In the genomic region with DNA sequence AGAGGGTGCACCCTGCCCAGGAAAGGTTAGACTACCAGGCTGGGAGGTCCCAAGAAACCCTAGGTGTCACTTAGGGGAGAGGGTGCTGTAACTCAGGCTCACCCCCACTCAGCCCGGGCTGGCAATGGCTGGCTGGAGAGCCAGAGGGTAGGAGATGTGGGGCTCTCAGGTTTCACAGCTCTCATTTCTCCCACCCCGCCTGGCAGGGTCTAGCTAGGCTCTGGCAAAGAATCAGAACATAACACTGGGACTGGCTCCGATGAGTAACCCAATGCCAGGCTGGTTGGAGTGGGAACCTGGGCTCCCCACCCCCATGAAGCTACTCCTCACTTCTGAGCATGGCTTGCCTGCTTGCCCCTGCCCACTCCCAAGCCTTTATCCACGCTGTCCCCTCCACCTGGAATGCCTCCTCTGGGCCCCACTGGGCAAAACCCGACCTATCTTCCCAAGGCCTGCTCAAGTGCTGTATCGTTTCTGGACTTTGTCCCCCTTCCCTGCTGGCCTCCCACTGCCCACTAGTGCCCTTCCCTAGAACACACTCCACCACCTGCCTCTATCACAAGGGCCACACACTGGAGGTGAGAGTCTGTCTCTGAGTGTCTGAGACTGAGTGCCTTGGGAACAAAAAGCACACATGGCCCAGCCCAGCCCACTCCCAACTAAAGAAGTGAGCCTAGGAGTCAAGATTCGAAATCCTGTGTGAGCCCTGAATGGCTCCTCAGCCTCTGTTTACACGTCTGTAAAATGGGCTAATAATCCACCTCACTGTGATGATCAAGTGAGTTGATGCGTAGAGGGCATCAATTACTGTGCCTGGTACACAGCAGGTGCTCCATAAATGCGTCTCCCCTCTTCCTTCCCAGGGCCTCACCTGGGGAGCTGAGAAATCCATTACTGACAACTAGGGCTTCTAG, we compare ENCODE assay signal across 2 cellular contexts.
A peak's percentile ranks its signal among the peaks of the same experiment; 100 is the strongest.
TF ChIP-seq lines count a peak whose summit lies in the region.

No MANE protein-coding gene starts in this region.

TF ChIP-seq in HCT116, 20 proteins besides CTCF, POLR2A, EP300 and RAD21:
- TF ChIP-seq EGR1 (IDR thresholded peaks at IDR 0.05; ENCODE audit: low read depth) (no peak), FOSL1 (IDR thresholded peaks at IDR 0.05; ENCODE audit: low read depth) (no peak), EZH2phosphoT487 (IDR thresholded peaks at IDR 0.05; ENCODE audit: borderline replicate concordance) (no peak), POLR2AphosphoS5 (IDR thresholded peaks at IDR 0.05; ENCODE audit: low read depth, low read length) (no peak), TCF7L2 (IDR thresholded peaks at IDR 0.05; ENCODE audit: borderline replicate concordance, extremely low read depth, insufficient read depth, insufficient read length) (no peak), YY1 (IDR thresholded peaks at IDR 0.05; ENCODE audit: extremely low read depth, insufficient replicate concordance, low read depth, low read length) (no peak), JUND (IDR thresholded peaks at IDR 0.05) (no peak), ZNF274 (IDR thresholded peaks at IDR 0.05; ENCODE audit: low read depth, low read length) (no peak), SP1 (IDR thresholded peaks at IDR 0.05; ENCODE audit: low read depth) (no peak), CBX3 (IDR thresholded peaks at IDR 0.05; ENCODE audit: low read depth) (no peak), CEBPB (IDR thresholded peaks at IDR 0.05; ENCODE audit: low read depth) (no peak), EZH2 (IDR thresholded peaks at IDR 0.05) (no peak), SIN3A (IDR thresholded peaks at IDR 0.05; ENCODE audit: low read depth) (no peak), ZFX (IDR thresholded peaks at IDR 0.05) (no peak), ELF1 (IDR thresholded peaks at IDR 0.05; ENCODE audit: borderline replicate concordance, low read depth) (no peak)
- TF ChIP-seq, protein P1, sequence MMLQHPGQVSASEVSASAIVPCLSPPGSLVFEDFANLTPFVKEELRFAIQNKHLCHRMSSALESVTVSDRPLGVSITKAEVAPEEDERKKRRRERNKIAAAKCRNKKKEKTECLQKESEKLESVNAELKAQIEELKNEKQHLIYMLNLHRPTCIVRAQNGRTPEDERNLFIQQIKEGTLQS (IDR thresholded peaks at IDR 0.05): no peak
- TF ChIP-seq, protein P2, sequence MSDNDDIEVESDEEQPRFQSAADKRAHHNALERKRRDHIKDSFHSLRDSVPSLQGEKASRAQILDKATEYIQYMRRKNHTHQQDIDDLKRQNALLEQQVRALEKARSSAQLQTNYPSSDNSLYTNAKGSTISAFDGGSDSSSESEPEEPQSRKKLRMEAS (IDR thresholded peaks at IDR 0.05): no peak
- TF ChIP-seq, protein P3, sequence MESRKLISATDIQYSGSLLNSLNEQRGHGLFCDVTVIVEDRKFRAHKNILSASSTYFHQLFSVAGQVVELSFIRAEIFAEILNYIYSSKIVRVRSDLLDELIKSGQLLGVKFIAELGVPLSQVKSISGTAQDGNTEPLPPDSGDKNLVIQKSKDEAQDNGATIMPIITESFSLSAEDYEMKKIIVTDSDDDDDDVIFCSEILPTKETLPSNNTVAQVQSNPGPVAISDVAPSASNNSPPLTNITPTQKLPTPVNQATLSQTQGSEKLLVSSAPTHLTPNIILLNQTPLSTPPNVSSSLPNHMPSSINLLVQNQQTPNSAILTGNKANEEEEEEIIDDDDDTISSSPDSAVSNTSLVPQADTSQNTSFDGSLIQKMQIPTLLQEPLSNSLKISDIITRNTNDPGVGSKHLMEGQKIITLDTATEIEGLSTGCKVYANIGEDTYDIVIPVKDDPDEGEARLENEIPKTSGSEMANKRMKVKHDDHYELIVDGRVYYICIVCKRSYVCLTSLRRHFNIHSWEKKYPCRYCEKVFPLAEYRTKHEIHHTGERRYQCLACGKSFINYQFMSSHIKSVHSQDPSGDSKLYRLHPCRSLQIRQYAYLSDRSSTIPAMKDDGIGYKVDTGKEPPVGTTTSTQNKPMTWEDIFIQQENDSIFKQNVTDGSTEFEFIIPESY (IDR thresholded peaks at IDR 0.05; ENCODE audit: extremely low read depth, insufficient replicate concordance, low read length): no peak

TF ChIP-seq in WTC11, 78 proteins besides CTCF, POLR2A, EP300 and RAD21:
- no peak for TF ChIP-seq ZNF423 (CRISPR knock-in tag; IDR thresholded peaks at IDR 0.05)
- TF ChIP-seq, protein P4, sequence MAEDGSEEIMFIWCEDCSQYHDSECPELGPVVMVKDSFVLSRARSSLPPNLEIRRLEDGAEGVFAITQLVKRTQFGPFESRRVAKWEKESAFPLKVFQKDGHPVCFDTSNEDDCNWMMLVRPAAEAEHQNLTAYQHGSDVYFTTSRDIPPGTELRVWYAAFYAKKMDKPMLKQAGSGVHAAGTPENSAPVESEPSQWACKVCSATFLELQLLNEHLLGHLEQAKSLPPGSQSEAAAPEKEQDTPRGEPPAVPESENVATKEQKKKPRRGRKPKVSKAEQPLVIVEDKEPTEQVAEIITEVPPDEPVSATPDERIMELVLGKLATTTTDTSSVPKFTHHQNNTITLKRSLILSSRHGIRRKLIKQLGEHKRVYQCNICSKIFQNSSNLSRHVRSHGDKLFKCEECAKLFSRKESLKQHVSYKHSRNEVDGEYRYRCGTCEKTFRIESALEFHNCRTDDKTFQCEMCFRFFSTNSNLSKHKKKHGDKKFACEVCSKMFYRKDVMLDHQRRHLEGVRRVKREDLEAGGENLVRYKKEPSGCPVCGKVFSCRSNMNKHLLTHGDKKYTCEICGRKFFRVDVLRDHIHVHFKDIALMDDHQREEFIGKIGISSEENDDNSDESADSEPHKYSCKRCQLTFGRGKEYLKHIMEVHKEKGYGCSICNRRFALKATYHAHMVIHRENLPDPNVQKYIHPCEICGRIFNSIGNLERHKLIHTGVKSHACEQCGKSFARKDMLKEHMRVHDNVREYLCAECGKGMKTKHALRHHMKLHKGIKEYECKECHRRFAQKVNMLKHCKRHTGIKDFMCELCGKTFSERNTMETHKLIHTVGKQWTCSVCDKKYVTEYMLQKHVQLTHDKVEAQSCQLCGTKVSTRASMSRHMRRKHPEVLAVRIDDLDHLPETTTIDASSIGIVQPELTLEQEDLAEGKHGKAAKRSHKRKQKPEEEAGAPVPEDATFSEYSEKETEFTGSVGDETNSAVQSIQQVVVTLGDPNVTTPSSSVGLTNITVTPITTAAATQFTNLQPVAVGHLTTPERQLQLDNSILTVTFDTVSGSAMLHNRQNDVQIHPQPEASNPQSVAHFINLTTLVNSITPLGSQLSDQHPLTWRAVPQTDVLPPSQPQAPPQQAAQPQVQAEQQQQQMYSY (CRISPR knock-in tag; IDR thresholded peaks at IDR 0.05): 0 out of 2 replicates have a peak, but pooled peaks have one; percentile 31
